21 cellular contexts compared by ENCODE assay signal in the genomic region with DNA sequence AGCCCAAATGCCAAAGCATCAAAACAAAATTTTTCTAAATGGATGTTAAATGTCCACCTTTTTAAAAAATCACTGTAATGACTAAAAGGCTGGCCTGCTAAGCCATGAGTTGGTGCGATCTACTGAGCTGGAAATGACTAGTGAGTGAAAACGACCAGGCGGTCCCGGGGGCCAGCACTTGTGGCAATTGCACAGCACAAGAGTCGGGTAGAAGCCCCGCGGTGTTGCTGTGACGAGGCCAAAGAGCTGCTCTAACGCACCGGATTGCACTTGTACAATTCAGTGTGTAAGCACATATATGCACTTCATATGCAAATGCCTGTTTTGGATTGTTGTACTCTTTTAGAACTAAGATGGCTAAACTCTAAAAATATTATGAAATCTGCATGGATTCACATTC.
"Had no signal": no experiment of that assay in that cellular context is flagged by ENCODE, and none has a peak within 500 bp of the region (broad histone marks: within the 10 kb centered on the region; RNA-seq: fewer than 3 reads in every experiment).

No MANE protein-coding gene starts in this region.

- DNase-seq: effector CD4-positive, alpha-beta T cell; head of caudate nucleus; kidney; mucosa of descending colon; naive B cell; right cardiac atrium; stimulated activated CD4-positive, alpha-beta T cell treated with anti-CD3 and anti-CD28 coated beads, Interleukin-4, amount 100 ng/mL, for 4 hours; stimulated activated naive CD4-positive, alpha-beta T cell; stimulated activated naive CD8-positive, alpha-beta T cell treated with anti-CD3 and anti-CD28 coated beads, Interleukin-15, amount 100 ng/mL, for 72 hours; transverse colon; upper lobe of right lung; uterus had no signal

- ATAC-seq: left lobe of liver; mucosa of descending colon; natural killer cell treated with Interleukin-12 subunit alpha and Interleukin-12 subunit beta and Interleukin-15 and Interleukin-18, amount 100 ng/mL, for 72 hours; right cardiac atrium; stimulated activated naive CD8-positive, alpha-beta T cell treated with anti-CD3 and anti-CD28 coated beads, Interleukin-15, amount 100 ng/mL, for 72 hours; upper lobe of right lung had no signal

- H3K27ac Mint-ChIP-seq: memory B cell, mesothelial cell of epicardium, progenitor cell of endocrine pancreas had no signal

- H3K9me3 ChIP-seq: mucosa of descending colon, neutrophil, sigmoid colon, suprapubic skin, transverse colon, upper lobe of right lung, uterus had no signal

- H3K4me1 Mint-ChIP-seq: memory B cell; mesothelial cell of epicardium; neural crest cell; stimulated activated naive CD8-positive, alpha-beta T cell treated with anti-CD3 and anti-CD28 coated beads, Interleukin-15, amount 100 ng/mL, for 72 hours had no signal

- H3K9me3 Mint-ChIP-seq: memory B cell; mesothelial cell of epicardium; naive B cell; natural killer cell treated with Interleukin-12 subunit alpha and Interleukin-12 subunit beta and Interleukin-15 and Interleukin-18, amount 100 ng/mL, for 72 hours; neural crest cell; stimulated activated naive CD8-positive, alpha-beta T cell treated with anti-CD3 and anti-CD28 coated beads, Interleukin-15, amount 100 ng/mL, for 72 hours had no signal

- H3K4me3 Mint-ChIP-seq: memory B cell; mesothelial cell of epicardium; natural killer cell treated with Interleukin-12 subunit alpha and Interleukin-12 subunit beta and Interleukin-15 and Interleukin-18, amount 100 ng/mL, for 72 hours; neural crest cell; stimulated activated naive CD8-positive, alpha-beta T cell treated with anti-CD3 and anti-CD28 coated beads, Interleukin-15, amount 100 ng/mL, for 72 hours had no signal

- H3K27me3 Mint-ChIP-seq: memory B cell; naive B cell; natural killer cell treated with Interleukin-12 subunit alpha and Interleukin-12 subunit beta and Interleukin-15 and Interleukin-18, amount 100 ng/mL, for 72 hours; progenitor cell of endocrine pancreas; stimulated activated naive CD8-positive, alpha-beta T cell treated with anti-CD3 and anti-CD28 coated beads, Interleukin-15, amount 100 ng/mL, for 72 hours had no signal
